Comparison of ENCODE assay signal across 8 cellular contexts in the genomic region with DNA sequence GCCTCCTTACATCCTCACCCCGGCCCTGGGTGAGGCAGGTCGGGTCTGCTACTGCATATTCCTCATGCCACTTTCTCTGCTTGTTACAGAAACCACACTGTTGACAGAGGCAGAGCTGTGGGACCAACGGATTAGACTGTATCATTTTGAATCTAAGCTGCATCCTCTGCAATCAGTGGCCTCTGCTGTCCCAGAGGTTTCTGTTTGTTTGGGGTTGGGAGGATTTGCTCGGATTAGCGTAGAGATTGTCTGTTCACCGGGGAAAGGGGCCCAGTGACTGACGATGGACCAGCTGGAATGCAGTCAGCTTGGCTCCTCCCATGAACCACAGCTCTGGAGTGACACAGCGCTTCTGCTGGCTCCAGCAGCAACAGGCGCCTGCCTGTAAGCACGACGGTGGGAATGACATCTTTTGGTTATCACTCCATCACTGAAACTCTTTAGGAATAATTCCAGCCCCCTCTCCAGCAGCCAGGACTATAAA. TPM values are rescaled to one million over a fixed set of nuclear protein-coding genes. Genes with fewer than 3 reads are reported as not detected.
DNase-seq lines count a peak whose midpoint lies in the region; ATAC-seq and TF ChIP-seq lines count a peak whose summit lies in the region.

No MANE protein-coding gene starts in this region.

- H3K4me1 Mint-ChIP-seq in naive thymus-derived CD4-positive, alpha-beta T cell, result no peaks in the 10 kb centered on the region
- peaks cover 4 to 11% of the 10 kb centered on the region in 2 donors for H3K4me1 Mint-ChIP-seq in stimulated activated naive B cell treated with anti-CD40 and anti-IgM and Interleukin-4, amounts not matched to agents 10 μg/mL and 1 μg/mL and 100 μg/mL, for 72 hours

- no peak for ATAC-seq in naive thymus-derived CD4-positive, alpha-beta T cell
- ATAC-seq in stimulated activated naive B cell treated with anti-CD40 and anti-IgM and Interleukin-4, amounts not matched to agents 10 μg/mL and 1 μg/mL and 100 μg/mL, for 72 hours (replicated peaks), result no peak

- H3K36me3 Mint-ChIP-seq in naive thymus-derived CD4-positive, alpha-beta T cell, result no peaks in the 10 kb centered on the region
- no peaks in the 10 kb centered on the region for H3K36me3 Mint-ChIP-seq in stimulated activated naive B cell treated with anti-CD40 and anti-IgM and Interleukin-4, amounts not matched to agents 10 μg/mL and 1 μg/mL and 100 μg/mL, for 72 hours

- WGBS in ovary, 3 donors, result 7 to 14% (median 13%) methylated on average over 11 of the region's 11 CpGs

- CTCF ChIA-PET in naive thymus-derived CD4-positive, alpha-beta T cell (lab: Charles Lee), result no interaction called here

- peak overlapping the region in 1 of 2 donors; percentile 85 for H3K27ac ChIP-seq in ovary
- H3K27ac ChIP-seq in naive thymus-derived CD4-positive, alpha-beta T cell (ENCODE audit: low read depth, low read length), result no peak overlapping the region

- POLR2A ChIA-PET in naive thymus-derived CD4-positive, alpha-beta T cell (lab: Charles Lee), result no interaction called here

- peaks cover 0 to 3% (median 0%) of the 10 kb centered on the region in 11 donors for H3K9me3 Mint-ChIP-seq in naive thymus-derived CD4-positive, alpha-beta T cell
- H3K9me3 Mint-ChIP-seq in stimulated activated naive B cell treated with anti-CD40 and anti-IgM and Interleukin-4, amounts not matched to agents 10 μg/mL and 1 μg/mL and 100 μg/mL, for 72 hours, result no peaks in the 10 kb centered on the region

- H3K4me3 ChIP-seq in ovary, result no peak overlapping the region
- no peak overlapping the region for H3K4me3 ChIP-seq in naive thymus-derived CD4-positive, alpha-beta T cell (ENCODE audit: low read length)

- H3K27ac Mint-ChIP-seq in naive thymus-derived CD4-positive, alpha-beta T cell, result no peak overlapping the region
- no peak overlapping the region for H3K27ac Mint-ChIP-seq in stimulated activated naive B cell treated with anti-CD40 and anti-IgM and Interleukin-4, amounts not matched to agents 10 μg/mL and 1 μg/mL and 100 μg/mL, for 72 hours

- no peaks in the 10 kb centered on the region for H3K27me3 ChIP-seq in ovary
- no peaks in the 10 kb centered on the region for H3K27me3 ChIP-seq in naive thymus-derived CD4-positive, alpha-beta T cell (ENCODE audit: control insufficient read depth in 2 of 2, insufficient read depth in 2 of 2, low read length in 2 of 2)

- intact Hi-C loops in ovary (cut with DNase I), result no loop called here
- intact Hi-C loops in naive thymus-derived CD4-positive, alpha-beta T cell (cut with micrococcal nuclease), result no loop called here

- H3K4me3 Mint-ChIP-seq in naive thymus-derived CD4-positive, alpha-beta T cell, result no peak overlapping the region
- H3K4me3 Mint-ChIP-seq in stimulated activated naive B cell treated with anti-CD40 and anti-IgM and Interleukin-4, amounts not matched to agents 10 μg/mL and 1 μg/mL and 100 μg/mL, for 72 hours, result no peak overlapping the region

- no peaks in the 10 kb centered on the region for H3K9me3 ChIP-seq in ovary
- no peaks in the 10 kb centered on the region for H3K9me3 ChIP-seq in naive thymus-derived CD4-positive, alpha-beta T cell (ENCODE audit: control insufficient read depth in 2 of 3, low read length in 3 of 3)

- DNase-seq in EL (peak; percentile 84), RPMI7951 (ENCODE audit: low read depth) (peak; percentile 69), globus pallidus (ENCODE audit: low spot score) (peak; percentile 60), ovary (peak; percentile 55 to 67 (median 64)), NCI-H526 treated with DMSO at 0.1 percent for 48 hours (lab: John Stamatoyannopoulos, UW) (no peak), activated gamma-delta T cell (lab: John Stamatoyannopoulos, UW) (no peak)
- no peak for DNase-seq in naive thymus-derived CD4-positive, alpha-beta T cell
- no peak for DNase-seq in stimulated activated naive B cell treated with anti-CD40 and anti-IgM and Interleukin-4, amounts not matched to agents 10 μg/mL and 1 μg/mL and 100 μg/mL, for 72 hours

- TF ChIP-seq CTCF in ovary (IDR thresholded peaks at IDR 0.05), result no peak

- no peaks in the 10 kb centered on the region for H3K36me3 ChIP-seq in ovary
- no peaks in the 10 kb centered on the region for H3K36me3 ChIP-seq in naive thymus-derived CD4-positive, alpha-beta T cell (ENCODE audit: control insufficient read depth in 2 of 3, insufficient read depth in 3 of 3, low read length in 3 of 3)

- no peak for TF ChIP-seq POLR2A in ovary (IDR thresholded peaks at IDR 0.05)

- H3K4me1 ChIP-seq in ovary (ENCODE audit: insufficient read depth), result peaks cover 17% of the 10 kb centered on the region
- H3K4me1 ChIP-seq in naive thymus-derived CD4-positive, alpha-beta T cell (ENCODE audit: control insufficient read depth in 2 of 2, insufficient read depth in 2 of 2, low read length in 2 of 2), result no peaks in the 10 kb centered on the region

- TF ChIP-seq EP300 in ovary (IDR thresholded peaks at IDR 0.05), result no peak

- peaks cover 9 to 33% (median 17%) of the 10 kb centered on the region in 5 donors for H3K27me3 Mint-ChIP-seq in naive thymus-derived CD4-positive, alpha-beta T cell
- peaks cover 42 to 56% of the 10 kb centered on the region in 2 donors for H3K27me3 Mint-ChIP-seq in stimulated activated naive B cell treated with anti-CD40 and anti-IgM and Interleukin-4, amounts not matched to agents 10 μg/mL and 1 μg/mL and 100 μg/mL, for 72 hours

RNA-seq across cellular contexts. Expression of a gene that starts 37.3 kb away (rescaled TPM):
- not detected in 2 replicates for total RNA-seq in RPMI7951 (2014; rRNA removed; shearing (Covaris generic))
- 1 to 10 TPM in 6 of 7 donors, under 1 TPM in 1; 0.95 to 9.1 (median 3.6) TPM for total RNA-seq in ovary
- polyA plus RNA-seq in ovary, result 1 to 10 TPM in 1 of 2 donors, under 1 TPM in 1; 0.87 to 1.9 TPM
- total RNA-seq in naive thymus-derived CD4-positive, alpha-beta T cell, result under 1 TPM in 1 of 5 experiments, not detected in 4; 0.10 TPM
- polyA plus RNA-seq in naive thymus-derived CD4-positive, alpha-beta T cell, result not detected

Comparison
In these comparisons a context has a peak if more than half of its experiments do, and no peak if none do; other contexts are left out.
1. DNase-seq: peak in EL (single experiment), RPMI7951 (single experiment), globus pallidus (single experiment) and ovary (5 of 5); none in NCI-H526 treated with DMSO at 0.1 percent for 48 hours (single experiment), activated gamma-delta T cell (single experiment), naive thymus-derived CD4-positive, alpha-beta T cell (0 of 9) and stimulated activated naive B cell treated with anti-CD40 and anti-IgM and Interleukin-4, amounts not matched to agents 10 μg/mL and 1 μg/mL and 100 μg/mL, for 72 hours (single experiment).